25 cellular contexts compared by ENCODE assay signal in genomic region chr5:23284656-23285055, GRCh38.
"Had no signal": no experiment of that assay in that cellular context is flagged by ENCODE, and none has a peak within 500 bp of the region (broad histone marks: within the 10 kb centered on the region; RNA-seq: fewer than 3 reads in every experiment).

No MANE protein-coding gene starts in this region.

- H3K36me3 ChIP-seq: neural progenitor cell, ovary, right lobe of liver, sigmoid colon, stomach, thoracic aorta, thyroid gland, tibial nerve, upper lobe of left lung, vagina had no signal

- ATAC-seq: natural killer cell; psoas muscle; right cardiac atrium; right lobe of liver; stimulated activated effector memory CD8-positive, alpha-beta T cell treated with anti-CD3 and anti-CD28 coated beads, Interleukin-12 subunit alpha, Interleukin-12 subunit beta, amount 100 ng/mL, for 72 hours; stimulated activated naive B cell treated with anti-CD40 and anti-IgM and Interleukin-4, amounts not matched to agents 10 μg/mL and 1 μg/mL and 100 μg/mL, for 72 hours had no signal

- H3K4me1 ChIP-seq: neural progenitor cell, parathyroid adenoma, psoas muscle, right lobe of liver, sigmoid colon, stomach, thyroid gland, tibial nerve, upper lobe of left lung, vagina had no signal

- H3K4me3 ChIP-seq: neural progenitor cell, ovary, psoas muscle, right lobe of liver, sigmoid colon, stomach, thoracic aorta, thyroid gland, tibial nerve, upper lobe of left lung, vagina had no signal

- H3K27ac ChIP-seq: neural progenitor cell, ovary, parathyroid adenoma, psoas muscle, right lobe of liver, sigmoid colon, stomach, thoracic aorta, thyroid gland, tibial nerve, upper lobe of left lung, vagina had no signal

- H3K9ac ChIP-seq: neural progenitor cell, parathyroid adenoma had no signal

- H3K9me3 ChIP-seq: ovary, psoas muscle, right lobe of liver, sigmoid colon, stomach, thoracic aorta, thyroid gland, tibial nerve, upper lobe of left lung, vagina had no signal

- H3K27me3 ChIP-seq: neural progenitor cell, ovary, right lobe of liver, sigmoid colon, stomach, thyroid gland, tibial nerve, upper lobe of left lung, vagina had no signal

- DNase-seq: natural killer cell; occipital lobe; ovary; posterior cingulate gyrus; psoas muscle; right cardiac atrium; right lobe of liver; sigmoid colon; small intestine; stimulated activated CD4-positive, alpha-beta T cell treated with anti-CD3 and anti-CD28 coated beads, Interleukin-15, amount 100 ng/mL, for 24 hours; stimulated activated CD4-positive, alpha-beta T cell treated with anti-CD3 and anti-CD28 coated beads, Interleukin-2, amount 100 ng/mL, for 24 hours; stimulated activated CD4-positive, alpha-beta T cell treated with anti-CD3 and anti-CD28 coated beads, Interleukin-2, amount 100 ng/mL, for 48 hours; stimulated activated CD4-positive, alpha-beta T cell treated with anti-CD3 and anti-CD28 coated beads, Interleukin-4, amount 100 ng/mL, for 24 hours; stimulated activated naive B cell treated with anti-CD40 and anti-IgM and Interleukin-4, amounts not matched to agents 10 μg/mL and 1 μg/mL and 100 μg/mL, for 72 hours; stimulated activated naive CD4-positive, alpha-beta T cell treated with Interleukin-2 at 50 U/mL for 16 hours; stomach; thyroid gland; trophoblast cell; upper lobe of left lung had no signal
